1 cellular context compared by ENCODE assay signal in the genomic region with DNA sequence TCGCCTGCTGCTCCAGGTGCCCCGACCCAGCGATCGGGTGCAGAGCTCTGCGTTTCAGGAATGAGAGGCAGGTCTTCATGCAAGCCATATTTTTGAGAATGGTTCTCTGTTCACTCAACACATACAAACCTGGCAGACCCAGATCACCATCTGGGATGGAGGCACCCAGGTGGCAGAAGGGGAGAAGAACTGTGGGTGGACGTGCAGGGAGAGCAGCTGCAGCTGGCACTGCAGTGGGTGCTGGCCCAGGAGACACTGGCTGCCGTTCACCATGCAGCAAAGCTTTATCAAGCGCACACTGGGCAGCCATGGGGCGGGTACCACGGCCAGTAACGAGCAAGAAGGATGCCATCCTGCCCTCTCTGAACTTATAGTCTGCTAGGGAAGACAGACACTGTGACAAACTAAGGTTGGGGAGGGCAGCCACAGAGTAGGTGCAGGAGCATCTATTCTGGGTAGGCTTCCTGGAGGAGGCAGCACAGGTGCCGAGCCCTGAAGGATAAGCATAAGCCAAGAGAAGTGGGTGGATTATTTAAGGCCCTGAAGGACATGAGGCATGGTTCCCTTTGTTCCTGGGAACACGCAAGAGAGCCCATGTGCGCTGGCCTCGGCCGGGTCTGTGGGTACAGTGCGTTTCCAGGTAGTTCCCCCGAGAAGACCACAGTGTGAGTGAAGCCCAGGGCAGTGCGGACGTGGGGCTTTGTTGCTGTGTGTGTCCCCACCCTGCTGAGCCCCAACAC.
TF ChIP-seq lines count a peak whose summit lies in the region.

No MANE protein-coding gene starts in this region.

TF ChIP-seq in SK-N-SH, 30 proteins besides CTCF, POLR2A, EP300 and RAD21 (continued from another document):
- TF ChIP-seq, protein P1, sequence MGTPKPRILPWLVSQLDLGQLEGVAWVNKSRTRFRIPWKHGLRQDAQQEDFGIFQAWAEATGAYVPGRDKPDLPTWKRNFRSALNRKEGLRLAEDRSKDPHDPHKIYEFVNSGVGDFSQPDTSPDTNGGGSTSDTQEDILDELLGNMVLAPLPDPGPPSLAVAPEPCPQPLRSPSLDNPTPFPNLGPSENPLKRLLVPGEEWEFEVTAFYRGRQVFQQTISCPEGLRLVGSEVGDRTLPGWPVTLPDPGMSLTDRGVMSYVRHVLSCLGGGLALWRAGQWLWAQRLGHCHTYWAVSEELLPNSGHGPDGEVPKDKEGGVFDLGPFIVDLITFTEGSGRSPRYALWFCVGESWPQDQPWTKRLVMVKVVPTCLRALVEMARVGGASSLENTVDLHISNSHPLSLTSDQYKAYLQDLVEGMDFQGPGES (IDR thresholded peaks at IDR 0.05; ENCODE audit: low read depth, low read length): no peak
- TF ChIP-seq YY1 (IDR thresholded peaks at IDR 0.05; ENCODE audit: low read depth) (no peak), GATA2 (CRISPR knock-in tag; IDR thresholded peaks at IDR 0.05) (no peak)
